32 cellular contexts compared by ENCODE assay signal in genomic region chr17:10793256-10793655, GRCh38. TPM values are rescaled to one million over a fixed set of nuclear protein-coding genes. Genes with fewer than 3 reads are reported as not detected.
"Had no signal": no experiment of that assay in that cellular context is flagged by ENCODE, and none has a peak within 500 bp of the region (broad histone marks: within the 10 kb centered on the region; RNA-seq: fewer than 3 reads in every experiment).

No MANE protein-coding gene starts in this region.

- H3K4me1 ChIP-seq: left lung had no signal

- ATAC-seq: esophagus mucosa; gastrocnemius medialis; left cardiac atrium; left lung; naive thymus-derived CD4-positive, alpha-beta T cell; psoas muscle; right cardiac atrium; stimulated activated naive B cell treated with anti-CD40 and anti-IgM and Interleukin-4, amounts not matched to agents 10 μg/mL and 1 μg/mL and 100 μg/mL, for 72 hours had no signal

- H3K27ac Mint-ChIP-seq: dendritic cell treated with granulocyte-macrophage colony-stimulating factor and Interleukin-4, amounts not matched to agents 40 ng/mL and 50 ng/mL, for 4 days; endodermal cell; mesothelial cell of epicardium; naive thymus-derived CD4-positive, alpha-beta T cell; nephron progenitor cell; stimulated activated naive B cell treated with anti-CD40 and anti-IgM and Interleukin-4, amounts not matched to agents 10 μg/mL and 1 μg/mL and 100 μg/mL, for 72 hours; stimulated activated naive CD8-positive, alpha-beta T cell treated with anti-CD3 and anti-CD28 coated beads, Interleukin-15, Interleukin-2, amounts not matched to agents 100 ng/mL and 50 ng/mL, for 24 hours had no signal

- H3K4me3 Mint-ChIP-seq: dendritic cell treated with granulocyte-macrophage colony-stimulating factor and Interleukin-4, amounts not matched to agents 40 ng/mL and 50 ng/mL, for 4 days; endodermal cell; mesothelial cell of epicardium; naive thymus-derived CD4-positive, alpha-beta T cell; nephron progenitor cell; stimulated activated naive B cell treated with anti-CD40 and anti-IgM and Interleukin-4, amounts not matched to agents 10 μg/mL and 1 μg/mL and 100 μg/mL, for 72 hours; stimulated activated naive CD8-positive, alpha-beta T cell treated with anti-CD3 and anti-CD28 coated beads, Interleukin-15, Interleukin-2, amounts not matched to agents 100 ng/mL and 50 ng/mL, for 24 hours had no signal

- H3K27me3 Mint-ChIP-seq: dendritic cell treated with granulocyte-macrophage colony-stimulating factor and Interleukin-4, amounts not matched to agents 40 ng/mL and 50 ng/mL, for 4 days; stimulated activated naive B cell treated with anti-CD40 and anti-IgM and Interleukin-4, amounts not matched to agents 10 μg/mL and 1 μg/mL and 100 μg/mL, for 72 hours; stimulated activated naive CD8-positive, alpha-beta T cell treated with anti-CD3 and anti-CD28 coated beads, Interleukin-15, Interleukin-2, amounts not matched to agents 100 ng/mL and 50 ng/mL, for 24 hours had no signal

- H3K4me1 Mint-ChIP-seq: stimulated activated naive B cell treated with anti-CD40 and anti-IgM and Interleukin-4, amounts not matched to agents 10 μg/mL and 1 μg/mL and 100 μg/mL, for 72 hours had no signal

- H3K9me3 Mint-ChIP-seq: dendritic cell treated with granulocyte-macrophage colony-stimulating factor and Interleukin-4, amounts not matched to agents 40 ng/mL and 50 ng/mL, for 4 days; endodermal cell; mesothelial cell of epicardium; naive thymus-derived CD4-positive, alpha-beta T cell; nephron progenitor cell; stimulated activated naive B cell treated with anti-CD40 and anti-IgM and Interleukin-4, amounts not matched to agents 10 μg/mL and 1 μg/mL and 100 μg/mL, for 72 hours; stimulated activated naive CD8-positive, alpha-beta T cell treated with anti-CD3 and anti-CD28 coated beads, Interleukin-15, Interleukin-2, amounts not matched to agents 100 ng/mL and 50 ng/mL, for 24 hours had no signal

- H3K27ac ChIP-seq: colonic mucosa, gastrocnemius medialis, left lung, psoas muscle, spleen, vagina had no signal

- DNase-seq: colonic mucosa; effector CD8-positive, alpha-beta T cell; endodermal cell; foreskin fibroblast; gastrocnemius medialis; head of caudate nucleus; left cardiac atrium; left lung; mesenchymal stem cell; naive thymus-derived CD4-positive, alpha-beta T cell; nephron progenitor cell; nucleus accumbens; psoas muscle; right cardiac atrium; spleen; stimulated activated CD4-positive, alpha-beta T cell treated with anti-CD3 and anti-CD28 coated beads, Interleukin-15, amount 100 ng/mL, for 24 hours; stimulated activated CD4-positive, alpha-beta T cell treated with anti-CD3 and anti-CD28 coated beads, Interleukin-2, amount 100 ng/mL, for 48 hours; stimulated activated naive B cell treated with anti-CD40 and anti-IgM and Interleukin-4, amounts not matched to agents 10 μg/mL and 1 μg/mL and 100 μg/mL, for 72 hours; transverse colon had no signal

- H3K4me3 ChIP-seq: colonic mucosa, gastrocnemius medialis, left lung, psoas muscle, skin epidermis, spleen, suprapubic skin, transverse colon, vagina had no signal

- H3K27me3 ChIP-seq: colonic mucosa, gastrocnemius medialis, left lung, spleen, suprapubic skin, transverse colon, vagina had no signal

- H3K9me3 ChIP-seq: colonic mucosa, gastrocnemius medialis, left lung, psoas muscle, spleen, suprapubic skin, transverse colon, vagina had no signal

- H3K36me3 Mint-ChIP-seq: mesothelial cell of epicardium; naive thymus-derived CD4-positive, alpha-beta T cell; stimulated activated naive B cell treated with anti-CD40 and anti-IgM and Interleukin-4, amounts not matched to agents 10 μg/mL and 1 μg/mL and 100 μg/mL, for 72 hours had no signal

- H3K36me3 ChIP-seq: colonic mucosa, gastrocnemius medialis, left lung, spleen, suprapubic skin, transverse colon, vagina had no signal

RNA-seq across cellular contexts. Expression of gene TMEM238L, which starts 10.6 kb away (rescaled TPM):
- total RNA-seq: endodermal cell; glomerular endothelial cell; kidney epithelial cell; left cardiac atrium; left lung; lung microvascular endothelial cell; mesothelial cell of epicardium; naive thymus-derived CD4-positive, alpha-beta T cell; osteocyte; psoas muscle; renal cortical epithelial cell; right cardiac atrium; spleen had no signal
- polyA plus RNA-seq: naive thymus-derived CD4-positive, alpha-beta T cell; right cardiac atrium; spleen had no signal

RNA-seq across cellular contexts. Expression of gene PIRT, which starts 44.6 kb away (rescaled TPM):
- total RNA-seq: endodermal cell; esophagus mucosa; gastrocnemius medialis; glomerular endothelial cell; kidney epithelial cell; left cardiac atrium; left lung; lung microvascular endothelial cell; mesothelial cell of epicardium; naive thymus-derived CD4-positive, alpha-beta T cell; osteocyte; psoas muscle; renal cortical epithelial cell; spleen; ureter had no signal
- polyA plus RNA-seq: naive thymus-derived CD4-positive, alpha-beta T cell had no signal
